In the genomic region with DNA sequence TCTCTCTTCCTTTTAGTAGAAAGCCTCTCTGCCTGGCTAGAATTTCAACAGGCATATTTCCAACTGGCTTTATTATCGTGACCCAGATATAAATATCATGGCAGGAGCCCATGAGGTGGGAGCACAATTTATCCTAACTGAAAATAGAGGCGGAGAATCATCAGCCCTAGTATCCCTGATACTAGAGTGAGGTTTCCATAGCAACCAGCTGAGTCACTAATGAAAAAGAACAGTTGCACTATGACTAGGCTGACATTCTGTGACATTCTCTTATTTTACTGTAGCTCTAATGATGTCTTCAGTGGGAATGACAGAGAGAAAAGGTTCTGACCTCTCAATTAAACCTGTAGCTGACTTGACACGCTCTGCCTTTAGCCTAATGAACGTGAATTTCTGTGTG, we compare ENCODE assay signal across 8 cellular contexts.
A peak's percentile ranks its signal among the peaks of the same experiment; 100 is the strongest.
DNase-seq lines count a peak whose midpoint lies in the region; ATAC-seq, FAIRE-seq and TF ChIP-seq lines count a peak whose summit lies in the region.

No MANE protein-coding gene starts in this region.

- H3K27ac ChIP-seq in K562 (ENCODE audit: extremely low read depth, low read depth, low read length) (no peak overlapping the region), tibial artery (no peak overlapping the region)

- H3K4me3 ChIP-seq in K562 (no peak overlapping the region), tibial artery (no peak overlapping the region)

- H3K4me3 Mint-ChIP-seq in activated CD8-positive, alpha-beta T cell treated with anti-CD3 and anti-CD28 coated beads for 36 hours, result no peak overlapping the region
- H3K4me3 Mint-ChIP-seq in activated CD8-positive, alpha-beta T cell treated with anti-CD3 and anti-CD28 coated beads, Interleukin-2, amount 10 ng/mL, durations not matched to agents 7 days and 5 days, result no peak overlapping the region
- no peak overlapping the region for H3K4me3 Mint-ChIP-seq in stimulated activated effector memory CD8-positive, alpha-beta T cell treated with anti-CD3 and anti-CD28 coated beads, Interleukin-12 subunit alpha, Interleukin-12 subunit beta, amount 100 ng/mL, for 72 hours

- WGBS in K562 (ENCODE audit: insufficient coverage, low coverage, missing lambda C conversion rate), result 0% methylated on average over 4 of the region's 4 CpGs

- BruUV-seq in K562 (replicated peaks; lab: Mats Ljungman, UMichigan), result no TSS peak

- CTCF ChIA-PET in activated CD8-positive, alpha-beta T cell treated with anti-CD3 and anti-CD28 coated beads for 36 hours (lab: Charles Lee), result no interaction called here
- CTCF ChIA-PET in activated CD8-positive, alpha-beta T cell treated with anti-CD3 and anti-CD28 coated beads, Interleukin-2, amount 10 ng/mL, durations not matched to agents 7 days and 5 days (lab: Charles Lee), result no interaction called here
- CTCF ChIA-PET in K562 (lab: Yijun Ruan, JAX; ENCODE audit: low intra/inter-chr PET ratio), result no interaction called here

- intact Hi-C loops in activated CD8-positive, alpha-beta T cell treated with anti-CD3 and anti-CD28 coated beads for 36 hours (cut with micrococcal nuclease), result no loop called here
- intact Hi-C loops in K562 (cut with micrococcal nuclease) (no loop called here), tibial artery (cut with DNase I; ENCODE audit: low total_unique reads) (no loop called here)

- H3K4me1 ChIP-seq in K562 (replicated peaks in 1 of 2; ENCODE audit: control insufficient read depth in 2 of 2, insufficient read depth in 2 of 2, low read length in 2 of 2) (no peaks in the 10 kb centered on the region), tibial artery (peaks cover 0 to 32% (median 8%) of the 10 kb centered on the region in 4 donors)

- H3K36me3 Mint-ChIP-seq in activated CD8-positive, alpha-beta T cell treated with anti-CD3 and anti-CD28 coated beads for 36 hours (ENCODE audit: low read depth), result no peaks in the 10 kb centered on the region
- no peaks in the 10 kb centered on the region for H3K36me3 Mint-ChIP-seq in activated CD8-positive, alpha-beta T cell treated with anti-CD3 and anti-CD28 coated beads, Interleukin-2, amount 10 ng/mL, durations not matched to agents 7 days and 5 days (ENCODE audit: low read depth)
- H3K36me3 Mint-ChIP-seq in stimulated activated effector memory CD8-positive, alpha-beta T cell treated with anti-CD3 and anti-CD28 coated beads, Interleukin-12 subunit alpha, Interleukin-12 subunit beta, amount 100 ng/mL, for 72 hours, result no peaks in the 10 kb centered on the region

- no peaks in the 10 kb centered on the region for H3K9me3 Mint-ChIP-seq in activated CD8-positive, alpha-beta T cell treated with anti-CD3 and anti-CD28 coated beads for 36 hours
- no peaks in the 10 kb centered on the region for H3K9me3 Mint-ChIP-seq in activated CD8-positive, alpha-beta T cell treated with anti-CD3 and anti-CD28 coated beads, Interleukin-2, amount 10 ng/mL, durations not matched to agents 7 days and 5 days (ENCODE audit: insufficient read depth)
- H3K9me3 Mint-ChIP-seq in stimulated activated effector memory CD8-positive, alpha-beta T cell treated with anti-CD3 and anti-CD28 coated beads, Interleukin-12 subunit alpha, Interleukin-12 subunit beta, amount 100 ng/mL, for 72 hours, result no peaks in the 10 kb centered on the region

- no peaks in the 10 kb centered on the region for H4K20me1 ChIP-seq in K562 (replicated peaks; ENCODE audit: control insufficient read depth, insufficient read depth, low read length)

- H3K27me3 Mint-ChIP-seq in activated CD8-positive, alpha-beta T cell treated with anti-CD3 and anti-CD28 coated beads for 36 hours, result no peaks in the 10 kb centered on the region
- peaks cover 13% of the 10 kb centered on the region for H3K27me3 Mint-ChIP-seq in activated CD8-positive, alpha-beta T cell treated with anti-CD3 and anti-CD28 coated beads, Interleukin-2, amount 10 ng/mL, durations not matched to agents 7 days and 5 days (ENCODE audit: low read depth)

- no peak for TF ChIP-seq CTCF in activated CD8-positive, alpha-beta T cell treated with anti-CD3 and anti-CD28 coated beads for 36 hours (IDR thresholded peaks at IDR 0.05)
- TF ChIP-seq CTCF in K562 (IDR thresholded peaks at IDR 0.05 in 2 of 3, conservative IDR thresholded peaks at IDR 0.05 in 1 of 3; ENCODE audit: insufficient read depth in 2 of 3, low read depth in 1 of 3, low read length in 3 of 3) (no peak), tibial artery (IDR thresholded peaks at IDR 0.05) (no peak)

- in situ Hi-C loops in K562 (cut with MboI), result no loop called here

- no peak overlapping the region for H3K4me2 ChIP-seq in K562 (ENCODE audit: insufficient read depth, low read length)

- H3K9me1 ChIP-seq in K562 (ENCODE audit: control insufficient read depth, insufficient read depth, low read length), result no peaks in the 10 kb centered on the region

- POLR2A ChIA-PET in activated CD8-positive, alpha-beta T cell treated with anti-CD3 and anti-CD28 coated beads for 36 hours (lab: Charles Lee), result no interaction called here
- POLR2A ChIA-PET in activated CD8-positive, alpha-beta T cell treated with anti-CD3 and anti-CD28 coated beads, Interleukin-2, amount 10 ng/mL, durations not matched to agents 7 days and 5 days (lab: Charles Lee), result no interaction called here
- POLR2A ChIA-PET in K562 (lab: Yijun Ruan, JAX), result no interaction called here

- no peaks in the 10 kb centered on the region for H3K79me2 ChIP-seq in K562 (ENCODE audit: control insufficient read depth, insufficient read depth, low read length)

- H3K9ac ChIP-seq in K562 (ENCODE audit: insufficient read depth in 1 of 2, low read depth in 2 of 2, low read length in 2 of 2), result no peak overlapping the region

- H3K36me3 ChIP-seq in K562 (ENCODE audit: control insufficient read depth, insufficient read depth, low read length), result no peaks in the 10 kb centered on the region
- H3K36me3 ChIP-seq in tibial artery, result no peaks in the 10 kb centered on the region

- DNase-seq in activated CD8-positive, alpha-beta T cell treated with anti-CD3 and anti-CD28 coated beads for 36 hours, result no peak
- no peak for DNase-seq in activated CD8-positive, alpha-beta T cell treated with anti-CD3 and anti-CD28 coated beads, Interleukin-2, amount 10 ng/mL, durations not matched to agents 7 days and 5 days
- DNase-seq in K562 (ENCODE audit: extremely low read depth in 1 of 4, low spot score in 3 of 4) (peak in 2 of 4 experiments; percentile 14 to 16), tibial artery (no peak), NCI-H146 (lab: John Stamatoyannopoulos, UW) (no peak), SIG-M5 (lab: John Stamatoyannopoulos, UW) (no peak)
- no peak for DNase-seq in stimulated activated effector memory CD8-positive, alpha-beta T cell treated with anti-CD3 and anti-CD28 coated beads, Interleukin-12 subunit alpha, Interleukin-12 subunit beta, amount 100 ng/mL, for 72 hours (ENCODE audit: low spot score in 2 of 2)

- no peak for FAIRE-seq in K562 (lab: Jason Lieb, UNC)

- no peak overlapping the region for H3K27ac Mint-ChIP-seq in activated CD8-positive, alpha-beta T cell treated with anti-CD3 and anti-CD28 coated beads for 36 hours
- no peak overlapping the region for H3K27ac Mint-ChIP-seq in activated CD8-positive, alpha-beta T cell treated with anti-CD3 and anti-CD28 coated beads, Interleukin-2, amount 10 ng/mL, durations not matched to agents 7 days and 5 days
- H3K27ac Mint-ChIP-seq in stimulated activated effector memory CD8-positive, alpha-beta T cell treated with anti-CD3 and anti-CD28 coated beads, Interleukin-12 subunit alpha, Interleukin-12 subunit beta, amount 100 ng/mL, for 72 hours, result peak overlapping the region; percentile 8

- no peak for TF ChIP-seq RAD21 in K562 (CRISPR knock-in tag; conservative IDR thresholded peaks at IDR 0.05 in 1 of 2, IDR thresholded peaks at IDR 0.05 in 1 of 2)

- TF ChIP-seq POLR2A in K562 (conservative IDR thresholded peaks at IDR 0.05), result no peak

- peaks cover 13% of the 10 kb centered on the region for H3K4me1 Mint-ChIP-seq in activated CD8-positive, alpha-beta T cell treated with anti-CD3 and anti-CD28 coated beads for 36 hours (ENCODE audit: low read depth)
- H3K4me1 Mint-ChIP-seq in activated CD8-positive, alpha-beta T cell treated with anti-CD3 and anti-CD28 coated beads, Interleukin-2, amount 10 ng/mL, durations not matched to agents 7 days and 5 days (ENCODE audit: low read depth), result peaks cover 14% of the 10 kb centered on the region
- peaks cover 15% of the 10 kb centered on the region for H3K4me1 Mint-ChIP-seq in stimulated activated effector memory CD8-positive, alpha-beta T cell treated with anti-CD3 and anti-CD28 coated beads, Interleukin-12 subunit alpha, Interleukin-12 subunit beta, amount 100 ng/mL, for 72 hours

- TF ChIP-seq EP300 in K562 (IDR thresholded peaks at IDR 0.05; ENCODE audit: low read length), result no peak

- H3K27me3 ChIP-seq in K562 (ENCODE audit: control insufficient read depth in 2 of 2, insufficient read depth in 2 of 2, low read length in 2 of 2), result peaks cover 0 to 5% of the 10 kb centered on the region in 2 experiments; a peak in 2 of 5 replicates
- H3K27me3 ChIP-seq in tibial artery, result no peaks in the 10 kb centered on the region

- H2AFZ ChIP-seq in K562 (ENCODE audit: low read depth, low read length), result no peak overlapping the region

- H3K9me3 ChIP-seq in K562 (replicated peaks; ENCODE audit: control insufficient read depth, insufficient read depth, low read depth, low read length) (no peaks in the 10 kb centered on the region), tibial artery (no peaks in the 10 kb centered on the region)

- ATAC-seq in activated CD8-positive, alpha-beta T cell treated with anti-CD3 and anti-CD28 coated beads for 36 hours, result peak; percentile 39
- no peak for ATAC-seq in activated CD8-positive, alpha-beta T cell treated with anti-CD3 and anti-CD28 coated beads, Interleukin-2, amount 10 ng/mL, durations not matched to agents 7 days and 5 days
- ATAC-seq in HG03439 (IDR thresholded peaks at IDR 0.05; ENCODE audit: unreplicated experiment) (peak; percentile 53), K562 (no peak)
- ATAC-seq in stimulated activated effector memory CD8-positive, alpha-beta T cell treated with anti-CD3 and anti-CD28 coated beads, Interleukin-12 subunit alpha, Interleukin-12 subunit beta, amount 100 ng/mL, for 72 hours, result peak; percentile 86

TF ChIP-seq in K562, 482 proteins besides CTCF, POLR2A, EP300 and RAD21 (continues in another document):
- TF ChIP-seq ZC3H4 (CRISPR knock-in tag; IDR thresholded peaks at IDR 0.05; ENCODE audit: borderline replicate concordance) (no peak), ZNF589 (CRISPR knock-in tag; IDR thresholded peaks at IDR 0.05; ENCODE audit: low read depth) (no peak), TAF1 (IDR thresholded peaks at IDR 0.05; ENCODE audit: control insufficient read depth, extremely low read depth, insufficient read depth, low read length, severe bottlenecking) (no peak), FOSL1 (tag; conservative IDR thresholded peaks at IDR 0.05) (peak; percentile 61), TCFL5 (CRISPR knock-in tag; conservative IDR thresholded peaks at IDR 0.05) (no peak), RFX1 (IDR thresholded peaks at IDR 0.05) (peak; percentile 91), FOXP1 (CRISPR knock-in tag; IDR thresholded peaks at IDR 0.05) (no peak), NFE2 (IDR thresholded peaks at IDR 0.05; ENCODE audit: low read depth) (peak; percentile 59), PCBP2 (IDR thresholded peaks at IDR 0.05; ENCODE audit: low read depth, low read length, poor library complexity, severe bottlenecking) (no peak), ZNF143 (CRISPR knock-in tag; IDR thresholded peaks at IDR 0.05) (no peak)

Comparison
In these comparisons a context has a peak if more than half of its experiments do, and no peak if none do; other contexts are left out.
1. ATAC-seq: peak in activated CD8-positive, alpha-beta T cell treated with anti-CD3 and anti-CD28 coated beads for 36 hours (single experiment), HG03439 (single experiment) and stimulated activated effector memory CD8-positive, alpha-beta T cell treated with anti-CD3 and anti-CD28 coated beads, Interleukin-12 subunit alpha, Interleukin-12 subunit beta, amount 100 ng/mL, for 72 hours (single experiment); none in activated CD8-positive, alpha-beta T cell treated with anti-CD3 and anti-CD28 coated beads, Interleukin-2, amount 10 ng/mL, durations not matched to agents 7 days and 5 days (single experiment) and K562 (single experiment).